In genomic region chr11:46259347-46259746, GRCh38 we compare ENCODE assay signal across 3 cellular contexts. TPM values are rescaled to one million over a fixed set of nuclear protein-coding genes. Genes with fewer than 3 reads are reported as not detected.
"Had no signal": no experiment of that assay in that cellular context is flagged by ENCODE, and none has a peak within 500 bp of the region (broad histone marks: within the 10 kb centered on the region; RNA-seq: fewer than 3 reads in every experiment).

No MANE protein-coding gene starts in this region.

RNA-seq across cellular contexts. Expression of gene CREB3L1, which starts 18.1 kb away (rescaled TPM):
- polyA plus RNA-seq: immature natural killer cell, keratinocyte, mammary epithelial cell had no signal
